Comparison of ENCODE assay signal across 9 cellular contexts in the genomic region with DNA sequence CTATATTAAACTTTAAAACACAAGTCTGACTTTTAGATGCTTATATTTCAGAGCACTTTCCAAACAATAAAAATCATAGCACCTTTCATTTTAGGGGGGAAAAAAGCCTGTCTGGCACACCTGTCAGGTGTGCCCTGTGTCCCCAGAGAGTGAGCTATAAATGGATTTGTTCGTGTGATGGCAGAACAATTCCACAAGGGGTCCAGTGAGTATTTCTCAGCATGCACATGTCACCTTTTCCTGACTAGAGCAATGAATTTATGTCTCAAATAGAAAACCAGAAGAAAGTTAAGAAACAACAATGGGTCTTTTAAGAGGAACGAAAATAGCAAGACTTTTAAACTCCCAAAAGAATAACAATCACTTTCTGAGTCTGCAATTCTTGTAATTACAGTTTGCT. TPM values are rescaled to one million over a fixed set of nuclear protein-coding genes. Genes with fewer than 3 reads are reported as not detected.
DNase-seq lines count a peak whose midpoint lies in the region; ATAC-seq and TF ChIP-seq lines count a peak whose summit lies in the region.
"Had no signal": no experiment of that assay in that cellular context is flagged by ENCODE, and none has a peak within 500 bp of the region (broad histone marks: within the 10 kb centered on the region; RNA-seq: fewer than 3 reads in every experiment).

No MANE protein-coding gene starts in this region.

- no peak overlapping the region for H3K4me3 Mint-ChIP-seq in Caco-2 (ENCODE audit: unreplicated experiment)
- no peak overlapping the region for H3K4me3 Mint-ChIP-seq in glutamatergic neuron (ENCODE audit: unreplicated experiment)

- peak; percentile 60 for ATAC-seq in GM21825 (IDR thresholded peaks at IDR 0.05; ENCODE audit: unreplicated experiment)
- no peak for ATAC-seq in upper lobe of left lung (ENCODE audit: low FRiP score in 2 of 2)
- no peak for ATAC-seq in heart left ventricle

- POLR2A ChIA-PET in Caco-2 (lab: Charles Lee) = no interaction called here

- no peaks in the 10 kb centered on the region for H3K9me3 Mint-ChIP-seq in Caco-2 (ENCODE audit: unreplicated experiment)
- H3K9me3 Mint-ChIP-seq in glutamatergic neuron (ENCODE audit: unreplicated experiment) = no peaks in the 10 kb centered on the region

- no peaks in the 10 kb centered on the region for H3K36me3 Mint-ChIP-seq in Caco-2 (ENCODE audit: insufficient read depth, unreplicated experiment)
- H3K36me3 Mint-ChIP-seq in glutamatergic neuron (ENCODE audit: unreplicated experiment) = no peaks in the 10 kb centered on the region

- TF ChIP-seq CTCF in Caco-2 (IDR thresholded peaks at IDR 0.05; ENCODE audit: insufficient read depth in 1 of 2, low read depth in 1 of 2, low read length in 1 of 2, severe bottlenecking in 1 of 2, unreplicated experiment in 1 of 2) (peak; percentile 33 to 48), glutamatergic neuron (IDR thresholded peaks at IDR 0.05; ENCODE audit: partially characterized antibody, unreplicated experiment) (peak; percentile 65), upper lobe of left lung (IDR thresholded peaks at IDR 0.05) (peak in 2 of 6 experiments; percentile 9 to 20), heart left ventricle (IDR thresholded peaks at IDR 0.05) (no peak)

- H3K27ac ChIP-seq in upper lobe of left lung (no peak overlapping the region), heart left ventricle (no peak overlapping the region)

- CTCF ChIA-PET in Caco-2 (lab: Charles Lee) = interaction anchor here (0.5 to 1.0 kb wide), 2 partner anchors 270 to 295 kb away, joined by 3 to 5 read pairs; no protein-coding TSS in a partner anchor

- H3K4me1 ChIP-seq in Caco-2 (no peaks in the 10 kb centered on the region), upper lobe of left lung (no peaks in the 10 kb centered on the region), heart left ventricle (no peaks in the 10 kb centered on the region)

- TF ChIP-seq EP300 in upper lobe of left lung (IDR thresholded peaks at IDR 0.05) = no peak

- no peak overlapping the region for H3K27ac Mint-ChIP-seq in Caco-2 (ENCODE audit: unreplicated experiment)
- H3K27ac Mint-ChIP-seq in glutamatergic neuron (ENCODE audit: unreplicated experiment) = no peak overlapping the region

- H3K36me3 ChIP-seq in Caco-2 (ENCODE audit: control insufficient read depth, insufficient read depth, low read length) (no peaks in the 10 kb centered on the region), upper lobe of left lung (no peaks in the 10 kb centered on the region), heart left ventricle (no peaks in the 10 kb centered on the region)

- intact Hi-C loops in Caco-2 (cut with micrococcal nuclease; ENCODE audit: unreplicated experiment) (no loop called here), heart left ventricle (cut with DNase I) (no loop called here)

- BruUV-seq in Caco-2 (replicated peaks; lab: Mats Ljungman, UMichigan) = no TSS peak

- H3K4me1 Mint-ChIP-seq in Caco-2 (ENCODE audit: low read depth, unreplicated experiment) (no peaks in the 10 kb centered on the region), glutamatergic neuron (ENCODE audit: low read depth, unreplicated experiment) (no peaks in the 10 kb centered on the region)

- no peaks in the 10 kb centered on the region for H3K9me3 ChIP-seq in Caco-2
- H3K9me3 ChIP-seq in upper lobe of left lung = no peaks in the 10 kb centered on the region
- no peaks in the 10 kb centered on the region for H3K9me3 ChIP-seq in heart left ventricle

- TF ChIP-seq POLR2A in upper lobe of left lung (IDR thresholded peaks at IDR 0.05) (no peak), heart left ventricle (IDR thresholded peaks at IDR 0.05) (no peak)

- no peak overlapping the region for H3K4me3 ChIP-seq in Caco-2 (ENCODE audit: low read depth, low read length)
- no peak overlapping the region for H3K4me3 ChIP-seq in upper lobe of left lung
- H3K4me3 ChIP-seq in heart left ventricle = no peak overlapping the region
- H3K4me3 ChIP-seq: lung had no signal

- H3K27me3 Mint-ChIP-seq in Caco-2 (ENCODE audit: insufficient read depth, unreplicated experiment) = no peaks in the 10 kb centered on the region
- no peaks in the 10 kb centered on the region for H3K27me3 Mint-ChIP-seq in glutamatergic neuron (ENCODE audit: unreplicated experiment)

- 44 to 54% methylated on average over 2 of the region's 2 CpGs for WGBS in upper lobe of left lung, 2 donors
- WGBS in heart left ventricle, 4 donors = 32 to 39% (median 36%) methylated on average over 2 of the region's 2 CpGs

- H3K27me3 ChIP-seq in Caco-2 (replicated peaks; ENCODE audit: control insufficient read depth, insufficient read depth, low read length) (no peaks in the 10 kb centered on the region), upper lobe of left lung (no peaks in the 10 kb centered on the region), heart left ventricle (no peaks in the 10 kb centered on the region)

- DNase-seq in Caco-2 (peak in 1 of 2 experiments; percentile 18), NCI-H345 treated with DMSO at 0.1 percent for 48 hours (lab: John Stamatoyannopoulos, UW; ENCODE audit: unreplicated experiment) (peak; percentile 3), glutamatergic neuron (no peak), upper lobe of left lung (no peak), DMS79 treated with DMSO at 0.1 percent for 48 hours (lab: John Stamatoyannopoulos, UW) (no peak), midbrain (lab: John Stamatoyannopoulos, UW) (no peak), heart left ventricle (no peak)

RNA-seq across cellular contexts. Expression of gene ACVR1C, which starts 55.9 kb away (rescaled TPM):
- total RNA-seq in Caco-2 (2022) (2.0 and 2.1 TPM in 2 replicates), glutamatergic neuron (ENCODE audit: unreplicated experiment) (0.59 TPM), upper lobe of left lung (1 to 10 TPM in 1 of 6 donors, under 1 TPM in 4, not detected in 1; under 0.01 to 2.6 (median 0.54) TPM), heart left ventricle (1 to 10 TPM in 1 of 9 donors, under 1 TPM in 8; 0.09 to 7.3 (median 0.20) TPM)
- under 1 TPM; 0.08 to 0.21 TPM for polyA plus RNA-seq in heart left ventricle

Comparison
In these comparisons a context has a peak if more than half of its experiments do, and no peak if none do; other contexts are left out.
1. CTCF ChIP-seq: peak in Caco-2 (2 of 2) and glutamatergic neuron (single experiment); none in heart left ventricle (0 of 12).